In the genomic region with DNA sequence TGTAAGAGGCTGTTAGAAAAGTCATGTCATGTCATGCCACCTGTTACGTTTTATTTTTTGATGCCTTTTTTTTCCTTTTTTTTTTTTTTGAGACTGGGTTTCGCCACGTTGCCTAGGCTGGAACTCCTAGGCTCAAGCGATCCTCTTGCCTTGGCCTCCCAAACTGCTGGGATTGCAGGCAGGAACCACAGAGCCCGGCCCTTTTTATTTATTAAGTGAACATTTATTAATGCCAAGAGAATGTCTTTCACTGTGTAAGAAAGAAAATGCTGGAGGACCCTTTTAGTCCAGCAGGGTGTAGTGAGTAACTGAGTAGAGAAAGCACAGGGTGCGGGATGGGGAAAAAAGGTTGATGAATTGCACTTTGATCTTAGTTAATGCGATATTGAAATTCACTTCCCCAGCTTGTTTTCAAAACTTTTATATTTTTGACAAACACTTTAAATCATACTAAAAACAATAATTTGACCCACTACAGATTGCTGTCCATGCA, we compare ENCODE assay signal across 9 cellular contexts. TPM values are rescaled to one million over a fixed set of nuclear protein-coding genes. Genes with fewer than 3 reads are reported as not detected.
DNase-seq lines count a peak whose midpoint lies in the region; ATAC-seq, FAIRE-seq and TF ChIP-seq lines count a peak whose summit lies in the region.
"Had no signal": no experiment of that assay in that cellular context is flagged by ENCODE, and none has a peak within 500 bp of the region (broad histone marks: within the 10 kb centered on the region; RNA-seq: fewer than 3 reads in every experiment).

No MANE protein-coding gene starts in this region.

- BruUV-seq in Caco-2 (replicated peaks; lab: Mats Ljungman, UMichigan) = no TSS peak
- BruUV-seq in GM12878 (replicated peaks; lab: Mats Ljungman, UMichigan) = no TSS peak

- H3K36me3 Mint-ChIP-seq in Caco-2 (ENCODE audit: insufficient read depth, unreplicated experiment) (peaks cover 33% of the 10 kb centered on the region), nephron progenitor cell (ENCODE audit: low read depth) (peaks cover 12% of the 10 kb centered on the region)

- intact Hi-C loops in Caco-2 (cut with micrococcal nuclease; ENCODE audit: unreplicated experiment) = no loop called here
- intact Hi-C loops in GM12878 (cut with micrococcal nuclease; ENCODE audit: unreplicated experiment) = loop anchor here (2.0 kb wide), 1 partner anchor 26 kb away; no protein-coding TSS in a partner anchor

- H3K9me3 Mint-ChIP-seq in Caco-2 (ENCODE audit: unreplicated experiment) = no peaks in the 10 kb centered on the region
- H3K9me3 Mint-ChIP-seq in nephron progenitor cell = no peaks in the 10 kb centered on the region

- H3K9me3 ChIP-seq in Caco-2 (no peaks in the 10 kb centered on the region), KOPT-K1 (ENCODE audit: insufficient read depth, low read length, poor library complexity, severe bottlenecking) (no peaks in the 10 kb centered on the region), GM12878 (replicated peaks; ENCODE audit: control insufficient read depth, insufficient read depth, low read length) (no peaks in the 10 kb centered on the region)

- ATAC-seq in GM12878 (no peak), GM19452 (IDR thresholded peaks at IDR 0.05; ENCODE audit: unreplicated experiment) (no peak), HG02840 (IDR thresholded peaks at IDR 0.05; ENCODE audit: low FRiP score, unreplicated experiment) (no peak)

- DNase-seq in Caco-2 = no peak
- DNase-seq in GM12878 (ENCODE audit: low read depth, low spot score) = no peak
- no peak for DNase-seq in nephron progenitor cell
- DNase-seq in HTR-8/SVneo (ENCODE audit: insufficient read length, low spot score) = no peak
- no peak for DNase-seq in globus pallidus (ENCODE audit: low spot score)

- H3K9ac ChIP-seq in GM12878 (ENCODE audit: control insufficient read depth, insufficient read depth, low read length) = peak overlapping the region; percentile 99

- H2AFZ ChIP-seq in GM12878 (ENCODE audit: control insufficient read depth, low read depth, low read length) = no peak overlapping the region

- H3K27ac ChIP-seq in KOPT-K1 (ENCODE audit: low read depth, low read length, poor library complexity, severe bottlenecking) (peak overlapping the region; percentile 46), GM12878 (ENCODE audit: control insufficient read depth, insufficient read depth) (peak overlapping the region; percentile 95)

- no peaks in the 10 kb centered on the region for H4K20me1 ChIP-seq in GM12878 (ENCODE audit: control insufficient read depth, insufficient read depth)

- H3K4me1 Mint-ChIP-seq in Caco-2 (ENCODE audit: low read depth, unreplicated experiment) (peaks cover 19% of the 10 kb centered on the region), nephron progenitor cell (peaks cover 33% of the 10 kb centered on the region)

- RAD21 ChIA-PET in GM12878 (lab: Charles Lee; ENCODE audit: unreplicated experiment) = interaction anchor here (1.2 to 7.8 kb wide), 8 partner anchors 9 to 238 kb away, joined by 3 to 58 read pairs (median 5); no protein-coding TSS in a partner anchor

- H3K4me1 ChIP-seq in Caco-2 (peaks cover 20% of the 10 kb centered on the region), GM12878 (ENCODE audit: control insufficient read depth, insufficient read depth, low read length) (no peaks in the 10 kb centered on the region)

- SMC1A ChIA-PET in GM12878 (lab: Charles Lee; ENCODE audit: uncharacterized antibody, unreplicated experiment) = interaction anchor here (0.6 to 12.5 kb wide), 11 partner anchors 9 to 350 kb away, joined by 3 to 130 read pairs (median 4); a partner anchor contains a TSS

- 89% methylated on average over 5 of the region's 7 CpGs for WGBS in GM12878 (ENCODE audit: insufficient coverage, insufficient replicate concordance, low lambda C conversion rate, missing lambda C conversion rate)

- POLR2A ChIA-PET in Caco-2 (lab: Charles Lee) = interaction anchor here (0.6 to 1.0 kb wide), 2 partner anchors 11 to 140 kb away, joined by 8 to 21 read pairs; no protein-coding TSS in a partner anchor
- POLR2A ChIA-PET in GM12878 (lab: Charles Lee) = interaction anchor here (0.6 to 7.5 kb wide), 7 partner anchors 8 to 79 kb away, joined by 3 to 78 read pairs (median 26); a partner anchor contains a TSS

- CTCF ChIA-PET in Caco-2 (lab: Charles Lee) (interaction anchor here (0.7 kb wide), 1 partner anchor 17 kb away, joined by 4 read pairs; no protein-coding TSS in a partner anchor), GM12878 (lab: Yijun Ruan, JAX) (interaction anchor here (0.6 to 5.3 kb wide), 12 partner anchors 9 to 351 kb away, joined by 3 to 26 read pairs (median 4); no protein-coding TSS in a partner anchor)

- peak; percentile 18 to 31 for TF ChIP-seq CTCF in Caco-2 (IDR thresholded peaks at IDR 0.05; ENCODE audit: insufficient read depth in 1 of 2, low read depth in 1 of 2, low read length in 1 of 2, severe bottlenecking in 1 of 2, unreplicated experiment in 1 of 2)
- 0 out of 6 replicates have a peak, but pooled peaks of 1 of the 3 experiments have one; percentile 13 for TF ChIP-seq CTCF in GM12878 (IDR thresholded peaks at IDR 0.05 in 2 of 3, conservative IDR thresholded peaks at IDR 0.05 in 1 of 3; ENCODE audit: control insufficient read depth in 2 of 3, extremely low read depth in 1 of 3, insufficient read depth in 1 of 3, low read depth in 3 of 3, low read length in 3 of 3)
- no peak for TF ChIP-seq CTCF in nephron progenitor cell (IDR thresholded peaks at IDR 0.05)

- TF ChIP-seq RAD21 in GM12878 (IDR thresholded peaks at IDR 0.05; ENCODE audit: insufficient read depth, low read depth, low read length) = peak; percentile 40; the same call in 1 of the 2 replicates

- H3K4me3 Mint-ChIP-seq in Caco-2 (ENCODE audit: unreplicated experiment) = peak overlapping the region; percentile 93
- peak overlapping the region; percentile 69 for H3K4me3 Mint-ChIP-seq in nephron progenitor cell

- H3K27me3 Mint-ChIP-seq in Caco-2 (ENCODE audit: insufficient read depth, unreplicated experiment) (no peaks in the 10 kb centered on the region), nephron progenitor cell (ENCODE audit: low read depth, poor library complexity) (peaks cover 4% of the 10 kb centered on the region)

- peaks cover 44% of the 10 kb centered on the region for H3K79me2 ChIP-seq in GM12878 (ENCODE audit: control insufficient read depth, insufficient read depth, low read length)

- FAIRE-seq in GM12878 (lab: Jason Lieb, UNC) (no peak), HTR-8/SVneo (lab: Jason Lieb, UNC) (no peak)
- FAIRE-seq: endometrium had no signal

- H3K4me2 ChIP-seq in GM12878 (ENCODE audit: control insufficient read depth, insufficient read depth) = peak overlapping the region; percentile 84

- no peak overlapping the region for H3K4me3 ChIP-seq in Caco-2 (ENCODE audit: low read depth, low read length)
- peak overlapping the region; percentile 73 for H3K4me3 ChIP-seq in GM12878

- TF ChIP-seq EP300 in GM12878 (IDR thresholded peaks at IDR 0.05; ENCODE audit: borderline replicate concordance in 1 of 2, control insufficient read depth in 1 of 2, low read depth in 2 of 2, low read length in 2 of 2) = no peak

- H3K36me3 ChIP-seq in Caco-2 (ENCODE audit: control insufficient read depth, insufficient read depth, low read length) (no peaks in the 10 kb centered on the region), KOPT-K1 (ENCODE audit: insufficient read depth, low read length) (peaks cover 10% of the 10 kb centered on the region; the same call in 1 of the 2 replicates), GM12878 (ENCODE audit: control insufficient read depth in 2 of 2, insufficient read depth in 2 of 2, low read length in 1 of 2) (no peaks in the 10 kb centered on the region)

- H3K27ac Mint-ChIP-seq in Caco-2 (ENCODE audit: unreplicated experiment) (peak overlapping the region; percentile 82), nephron progenitor cell (no peak overlapping the region)

- no peak for TF ChIP-seq POLR2A in GM12878 (IDR thresholded peaks at IDR 0.05; ENCODE audit: low read depth, low read length)

- in situ Hi-C loops in GM12878 (cut with MboI) = no loop called here

- no peaks in the 10 kb centered on the region for H3K27me3 ChIP-seq in Caco-2 (replicated peaks; ENCODE audit: control insufficient read depth, insufficient read depth, low read length)
- H3K27me3 ChIP-seq in GM12878 (replicated peaks in 1 of 2; ENCODE audit: control insufficient read depth in 2 of 2, insufficient read depth in 2 of 2, low read length in 1 of 2) = no peaks in the 10 kb centered on the region

RNA-seq across cellular contexts. Expression of a gene that starts 2.3 kb away (rescaled TPM):
- total RNA-seq in Caco-2 (2022) (215 and 225 TPM in 2 replicates), GM12878 (2014; rRNA removed) (234 and 238 TPM in 2 replicates), GM12878 (2014; rRNA removed; fragmentation: Illumina TruSeq; extraction: Trizol) (134 and 138 TPM in 2 replicates), GM12878 (2021) (141 and 149 TPM in 2 replicates)
- total RNA-seq in GM12878 (2013; cell fraction: nucleolus; rRNA removed) = 59.0 and 62.3 TPM in 2 replicates
- polyA plus RNA-seq in GM12878 (2011; ENCODE audit: low read depth) = 145 TPM
- polyA plus RNA-seq in GM12878 (2011; rRNA removed) (93.1 and 96.5 TPM in 2 replicates), GM12878 (2014; fragmentation: Illumina TruSeq; extraction: Trizol) (165 and 186 TPM in 2 replicates), GM12878 (2014; fragmentation: Nextera tagmentation; extraction: Ambion mirVana) (10 to 100 TPM; 44.5 to 67.3 TPM), GM12878 (2014; rRNA removed) (149 and 183 TPM in 2 replicates), GM12878 (2016; fragmentation: Nextera tagmentation; extraction: Ambion mirVana) (100 to 1,000 TPM; 276 to 313 TPM)
- 81.6 and 104 TPM in 2 replicates for polyA plus RNA-seq in GM12878 (2011; cell fraction: cytosol; rRNA removed)
- polyA plus RNA-seq in GM12878 (2011; cell fraction: nucleus; rRNA removed) = 46.9 and 50.2 TPM in 2 replicates
- polyA plus RNA-seq in GM12878 (2012) = 156 and 163 TPM in 2 replicates
- 115 and 124 TPM in 2 replicates for polyA minus RNA-seq in GM12878 (2011; rRNA and poly(A)+ RNA removed)
- polyA minus RNA-seq in GM12878 (2011; cell fraction: cytosol; rRNA and poly(A)+ RNA removed) = 39.5 and 42.4 TPM in 2 replicates
- polyA minus RNA-seq in GM12878 (2011; cell fraction: nucleus; rRNA and poly(A)+ RNA removed) = 24.5 and 42.6 TPM in 2 replicates

RNA-seq across cellular contexts. Expression of a gene that starts 30.1 kb away (rescaled TPM):
- total RNA-seq in Caco-2 (2022) (27.8 and 33.1 TPM in 2 replicates), GM12878 (2014; rRNA removed) (18.0 and 21.2 TPM in 2 replicates), GM12878 (2014; rRNA removed; fragmentation: Illumina TruSeq; extraction: Trizol) (21.7 TPM in 2 replicates), GM12878 (2021) (19.5 and 24.2 TPM in 2 replicates)
- 14.8 and 16.4 TPM in 2 replicates for total RNA-seq in GM12878 (2013; cell fraction: nucleolus; rRNA removed)
- polyA plus RNA-seq in GM12878 (2011; ENCODE audit: low read depth) = 6.4 TPM
- polyA plus RNA-seq in GM12878 (2011; rRNA removed) (24.6 and 49.9 TPM in 2 replicates), GM12878 (2014; fragmentation: Illumina TruSeq; extraction: Trizol) (22.2 and 26.1 TPM in 2 replicates), GM12878 (2014; fragmentation: Nextera tagmentation; extraction: Ambion mirVana) (1 to 10 TPM; 6.3 to 8.3 TPM), GM12878 (2014; rRNA removed) (11.7 and 12.8 TPM in 2 replicates), GM12878 (2016; fragmentation: Nextera tagmentation; extraction: Ambion mirVana) (10 to 100 TPM; 31.7 to 32.2 TPM)
- polyA plus RNA-seq in GM12878 (2011; cell fraction: cytosol; rRNA removed) = 7.9 and 10.2 TPM in 2 replicates
- polyA plus RNA-seq in GM12878 (2011; cell fraction: nucleus; rRNA removed) = 4.3 and 7.9 TPM in 2 replicates
- polyA plus RNA-seq in GM12878 (2012) = 13.3 TPM in 2 replicates
- 10.0 and 12.5 TPM in 2 replicates for polyA minus RNA-seq in GM12878 (2011; rRNA and poly(A)+ RNA removed)
- polyA minus RNA-seq in GM12878 (2011; cell fraction: cytosol; rRNA and poly(A)+ RNA removed) = 11.5 and 15.5 TPM in 2 replicates
- 2.4 and 4.3 TPM in 2 replicates for polyA minus RNA-seq in GM12878 (2011; cell fraction: nucleus; rRNA and poly(A)+ RNA removed)
